Comparison of ENCODE assay signal across 1 cellular context in genomic region chr20:32682508-32682987, GRCh38.
TF ChIP-seq lines count a peak whose summit lies in the region.

No MANE protein-coding gene starts in this region.

TF ChIP-seq in K562, 482 proteins besides CTCF, POLR2A, EP300 and RAD21 (continued from another document and continues in another):
- TF ChIP-seq ZBTB11 (CRISPR knock-in tag; IDR thresholded peaks at IDR 0.05), result no peak
- TF ChIP-seq USF1 (CRISPR knock-in tag; IDR thresholded peaks at IDR 0.05), result no peak
- no peak for TF ChIP-seq SIN3B (IDR thresholded peaks at IDR 0.05; ENCODE audit: low read depth)
- no peak for TF ChIP-seq HCFC1 (IDR thresholded peaks at IDR 0.05; ENCODE audit: low read depth, low read length)
- no peak for TF ChIP-seq BRF2 (IDR thresholded peaks at IDR 0.05; ENCODE audit: borderline replicate concordance, insufficient read depth, insufficient read length)
- TF ChIP-seq C11orf30 (IDR thresholded peaks at IDR 0.05; ENCODE audit: low read depth), result no peak
- no peak for TF ChIP-seq EZH2 (IDR thresholded peaks at IDR 0.05; ENCODE audit: borderline replicate concordance, low read depth, low read length)
- TF ChIP-seq HNRNPLL (IDR thresholded peaks at IDR 0.05; ENCODE audit: low read depth, low read length, poor library complexity, severe bottlenecking), result no peak
- no peak for TF ChIP-seq MTF1 (CRISPR knock-in tag; IDR thresholded peaks at IDR 0.05; ENCODE audit: borderline replicate concordance)
- peak; percentile 28; the same call in 1 of the 2 replicates for TF ChIP-seq DMBX1 (CRISPR knock-in tag; IDR thresholded peaks at IDR 0.05; ENCODE audit: borderline replicate concordance)
- TF ChIP-seq ZFP1 (CRISPR knock-in tag; IDR thresholded peaks at IDR 0.05), result no peak
- TF ChIP-seq TCF15 (CRISPR knock-in tag; IDR thresholded peaks at IDR 0.05), result no peak
- TF ChIP-seq DNMT1 (IDR thresholded peaks at IDR 0.05), result no peak
- no peak for TF ChIP-seq PREB (CRISPR knock-in tag; IDR thresholded peaks at IDR 0.05)
- no peak for TF ChIP-seq CSDE1 (IDR thresholded peaks at IDR 0.05)
- peak; percentile 73 for TF ChIP-seq SMAD4 (CRISPR knock-in tag; conservative IDR thresholded peaks at IDR 0.05)
- TF ChIP-seq TBL1XR1 (IDR thresholded peaks at IDR 0.05; ENCODE audit: low read length in 2 of 2), result peak; percentile 32 to 59; a peak in 1 of 4 replicates
- TF ChIP-seq ETS1 (conservative IDR thresholded peaks at IDR 0.05; ENCODE audit: control insufficient read depth, low read depth, low read length), result no peak
- no peak for TF ChIP-seq MAFK (IDR thresholded peaks at IDR 0.05; ENCODE audit: low read length)
- TF ChIP-seq PHF20 (IDR thresholded peaks at IDR 0.05; ENCODE audit: partially characterized antibody), result peak; percentile 52
- TF ChIP-seq SNAPC5 (CRISPR knock-in tag; IDR thresholded peaks at IDR 0.05), result no peak
- TF ChIP-seq MEF2A (IDR thresholded peaks at IDR 0.05; ENCODE audit: control insufficient read depth, low read depth, low read length), result no peak
- no peak for TF ChIP-seq ZNF589 (CRISPR knock-in tag; IDR thresholded peaks at IDR 0.05; ENCODE audit: low read depth)
- TF ChIP-seq THRAP3 (IDR thresholded peaks at IDR 0.05; ENCODE audit: borderline replicate concordance), result no peak
- no peak for TF ChIP-seq IFI16 (CRISPR knock-in tag; IDR thresholded peaks at IDR 0.05)
- no peak for TF ChIP-seq E2F1 (CRISPR knock-in tag; IDR thresholded peaks at IDR 0.05)
- no peak for TF ChIP-seq CEBPB (tag; IDR thresholded peaks at IDR 0.05)
- no peak for TF ChIP-seq ID3 (CRISPR knock-in tag; IDR thresholded peaks at IDR 0.05)
- TF ChIP-seq ID3 (tag; IDR thresholded peaks at IDR 0.05), result no peak; the same call in 1 of the 2 replicates
- no peak for TF ChIP-seq ZNF3 (CRISPR knock-in tag; IDR thresholded peaks at IDR 0.05)
- peak; percentile 88 for TF ChIP-seq DPF2 (IDR thresholded peaks at IDR 0.05)
- no peak for TF ChIP-seq ZNF134 (CRISPR knock-in tag; conservative IDR thresholded peaks at IDR 0.05)
- no peak for TF ChIP-seq ZSCAN29 (IDR thresholded peaks at IDR 0.05)
- no peak for TF ChIP-seq ZKSCAN1 (IDR thresholded peaks at IDR 0.05; ENCODE audit: low read depth, low read length)
- TF ChIP-seq SMAD2 (IDR thresholded peaks at IDR 0.05; ENCODE audit: low read depth, low read length), result no peak
- peak; percentile 90; the same call in 1 of the 2 replicates for TF ChIP-seq CC2D1A (IDR thresholded peaks at IDR 0.05)
- no peak for TF ChIP-seq TFE3 (CRISPR knock-in tag; IDR thresholded peaks at IDR 0.05)
- no peak for TF ChIP-seq ZNF655 (CRISPR knock-in tag; IDR thresholded peaks at IDR 0.05)
- TF ChIP-seq GTF2E2 (tag; IDR thresholded peaks at IDR 0.05), result no peak
- 0 out of 2 replicates have a peak, but pooled peaks have one; percentile 12 for TF ChIP-seq PYGO2 (tag; IDR thresholded peaks at IDR 0.05)
- TF ChIP-seq GTF2B (IDR thresholded peaks at IDR 0.05; ENCODE audit: extremely low read depth, insufficient read length), result no peak
- TF ChIP-seq E2F4 (CRISPR knock-in tag; IDR thresholded peaks at IDR 0.05; ENCODE audit: low read depth), result no peak
- TF ChIP-seq BRCA1 (IDR thresholded peaks at IDR 0.05), result no peak
- TF ChIP-seq BRCA1 (CRISPR knock-in tag; IDR thresholded peaks at IDR 0.05), result no peak
- peak; percentile 96 for TF ChIP-seq HDAC2 (IDR thresholded peaks at IDR 0.05)
- TF ChIP-seq MITF (IDR thresholded peaks at IDR 0.05), result no peak
- TF ChIP-seq ZFPM2 (CRISPR knock-in tag; IDR thresholded peaks at IDR 0.05), result no peak
- TF ChIP-seq PATZ1 (CRISPR knock-in tag; IDR thresholded peaks at IDR 0.05; ENCODE audit: borderline replicate concordance), result no peak
- no peak for TF ChIP-seq SRSF7 (optimal IDR thresholded peaks at IDR 0.05; ENCODE audit: low read depth, low read length)
